Comparison of ENCODE assay signal across 24 cellular contexts in genomic region chrX:651922-652775, GRCh38. TPM values are rescaled to one million over a fixed set of nuclear protein-coding genes. Genes with fewer than 3 reads are reported as not detected.
DNase-seq lines count a peak whose midpoint lies in the region; ATAC-seq and TF ChIP-seq lines count a peak whose summit lies in the region.
"Had no signal": no experiment of that assay in that cellular context is flagged by ENCODE, and none has a peak within 500 bp of the region (broad histone marks: within the 10 kb centered on the region; RNA-seq: fewer than 3 reads in every experiment).

No MANE protein-coding gene starts in this region.

- H3K27ac ChIP-seq in SK-N-SH (ENCODE audit: low read depth in 2 of 2, low read length in 1 of 2) (no peak overlapping the region), osteoblast (ENCODE audit: low read depth, low read length) (no peak overlapping the region), caudate nucleus (ENCODE audit: low read depth, low read length) (no peak overlapping the region)
- H3K27ac ChIP-seq: 22Rv1, SJCRH30 had no signal

- peaks cover 3% of the 10 kb centered on the region for H3K27me3 Mint-ChIP-seq in Caco-2 (ENCODE audit: insufficient read depth, unreplicated experiment)

- DNase-seq in SK-N-SH, result no peak
- DNase-seq in mesenteric fat pad (ENCODE audit: low spot score), result peak; percentile 62
- peak; percentile 35 for DNase-seq in osteoblast (ENCODE audit: insufficient read length, low spot score, missing footprints)
- DNase-seq in NCI-H2171 treated with DMSO at 0.1 percent for 48 hours (lab: John Stamatoyannopoulos, UW), result no peak
- no peak for DNase-seq in Caco-2
- no peak for DNase-seq in caudate nucleus (lab: John Stamatoyannopoulos, UW)
- DNase-seq in erythroblast (lab: John Stamatoyannopoulos, UW), result no peak
- DNase-seq: BE2C, H7, NCI-H1048, NCI-H1417, NCI-H1694, NCI-H2029 treated with DMSO at 0.1 percent for 48 hours, NCI-H2227 treated with DMSO at 0.1 percent for 48 hours, NCI-H510A, NCI-H69, OCI-M1, SJCRH30 had no signal

- H3K9ac ChIP-seq in SK-N-SH, result no peak overlapping the region

- no peak overlapping the region for H3K27ac Mint-ChIP-seq in Caco-2 (ENCODE audit: unreplicated experiment)

- TF ChIP-seq EP300 in SK-N-SH (IDR thresholded peaks at IDR 0.05; ENCODE audit: borderline replicate concordance in 1 of 2, low read depth in 1 of 2, low read length in 1 of 2), result no peak

- H3K9me3 Mint-ChIP-seq in Caco-2 (ENCODE audit: unreplicated experiment), result no peaks in the 10 kb centered on the region

- H4K20me1 ChIP-seq in SK-N-SH (ENCODE audit: insufficient read depth) (no peaks in the 10 kb centered on the region), osteoblast (ENCODE audit: insufficient read depth, low read length) (no peaks in the 10 kb centered on the region)

- H3K9me2 ChIP-seq in SK-N-SH, result no peaks in the 10 kb centered on the region

- H3K36me3 Mint-ChIP-seq in Caco-2 (ENCODE audit: insufficient read depth, unreplicated experiment), result no peaks in the 10 kb centered on the region
- H3K36me3 Mint-ChIP-seq: CD14-positive monocyte had no signal

- no TSS peak for BruUV-seq in Caco-2 (replicated peaks; lab: Mats Ljungman, UMichigan)

- intact Hi-C loops in Caco-2 (cut with micrococcal nuclease; ENCODE audit: unreplicated experiment), result no loop called here

- H3K79me2 ChIP-seq in SK-N-SH (ENCODE audit: insufficient read depth), result no peaks in the 10 kb centered on the region
- H3K79me2 ChIP-seq in osteoblast (ENCODE audit: insufficient read depth, low read length), result no peaks in the 10 kb centered on the region

- H3K4me3 Mint-ChIP-seq in Caco-2 (ENCODE audit: unreplicated experiment), result no peak overlapping the region

- no peaks in the 10 kb centered on the region for H3K36me3 ChIP-seq in SK-N-SH (replicated peaks in 1 of 2; ENCODE audit: control insufficient read depth in 1 of 2, insufficient read depth in 2 of 2, low read length in 1 of 2)
- H3K36me3 ChIP-seq in osteoblast (ENCODE audit: insufficient read depth, low read length), result no peaks in the 10 kb centered on the region
- no peaks in the 10 kb centered on the region for H3K36me3 ChIP-seq in Caco-2 (ENCODE audit: control insufficient read depth, insufficient read depth, low read length)
- H3K36me3 ChIP-seq: BE2C, SJCRH30 had no signal

- POLR2A ChIA-PET in SK-N-SH (lab: Yijun Ruan, JAX), result no interaction called here
- POLR2A ChIA-PET in Caco-2 (lab: Charles Lee), result no interaction called here

- WGBS in SK-N-SH (ENCODE audit: low lambda C conversion rate), result 28% methylated on average over 33 of the region's 38 CpGs

- CTCF ChIA-PET in SK-N-SH (lab: Yijun Ruan, JAX), result no interaction called here
- CTCF ChIA-PET in Caco-2 (lab: Charles Lee), result no interaction called here

- H3F3A ChIP-seq in SK-N-SH (replicated peaks; ENCODE audit: insufficient read depth), result peaks cover 4% of the 10 kb centered on the region

- TF ChIP-seq RAD21 in SK-N-SH (IDR thresholded peaks at IDR 0.05; ENCODE audit: low read length), result no peak

- ATAC-seq in SK-N-SH treated with all-trans-retinoic acid at 6 μM for 48 hours, result peak; percentile 43
- ATAC-seq: Right ventricle myocardium inferior had no signal

- no peak for TF ChIP-seq POLR2A in erythroblast (IDR thresholded peaks at IDR 0.05; ENCODE audit: low read length)

- H3K4me2 ChIP-seq in SK-N-SH, result no peak overlapping the region
- H3K4me2 ChIP-seq in osteoblast (ENCODE audit: insufficient read depth, low read length), result no peak overlapping the region

- no peaks in the 10 kb centered on the region for H3K4me1 ChIP-seq in SK-N-SH (ENCODE audit: control insufficient read depth in 1 of 2, insufficient read depth in 2 of 2, low read depth in 1 of 2, low read length in 1 of 2)
- no peaks in the 10 kb centered on the region for H3K4me1 ChIP-seq in osteoblast (ENCODE audit: insufficient read depth, low read length)
- no peaks in the 10 kb centered on the region for H3K4me1 ChIP-seq in Caco-2
- H3K4me1 ChIP-seq: BE2C, SJCRH30 had no signal

- H2AFZ ChIP-seq in SK-N-SH (ENCODE audit: low read depth) (no peak overlapping the region), osteoblast (ENCODE audit: low read length) (no peak overlapping the region)

- H3K4me3 ChIP-seq in SK-N-SH (ENCODE audit: low read depth in 2 of 2, low read length in 1 of 2), result no peak overlapping the region
- H3K4me3 ChIP-seq in osteoblast (ENCODE audit: insufficient read depth, low read length), result no peak overlapping the region
- no peak overlapping the region for H3K4me3 ChIP-seq in Caco-2 (ENCODE audit: low read depth, low read length)
- H3K4me3 ChIP-seq: SJCRH30 had no signal

- H3K9me3 ChIP-seq in SK-N-SH, result no peaks in the 10 kb centered on the region
- H3K9me3 ChIP-seq in osteoblast (ENCODE audit: low read depth, low read length), result no peaks in the 10 kb centered on the region
- H3K9me3 ChIP-seq in Caco-2, result no peaks in the 10 kb centered on the region
- H3K9me3 ChIP-seq: BE2C, SJCRH30 had no signal

- H3K4me1 Mint-ChIP-seq in Caco-2 (ENCODE audit: low read depth, unreplicated experiment), result no peaks in the 10 kb centered on the region
- H3K4me1 Mint-ChIP-seq: CD14-positive monocyte had no signal

- H3K27me3 ChIP-seq in SK-N-SH (ENCODE audit: insufficient read depth) (peaks cover 56% of the 10 kb centered on the region), osteoblast (ENCODE audit: insufficient read depth, low read length) (peaks cover 2% of the 10 kb centered on the region), Caco-2 (replicated peaks; ENCODE audit: control insufficient read depth, insufficient read depth, low read length) (no peaks in the 10 kb centered on the region)
- H3K27me3 ChIP-seq: BE2C had no signal

- TF ChIP-seq CTCF in SK-N-SH (IDR thresholded peaks at IDR 0.05) (no peak), osteoblast (IDR thresholded peaks at IDR 0.05; ENCODE audit: extremely low read depth, low read depth, low read length) (no peak), Caco-2 (IDR thresholded peaks at IDR 0.05; ENCODE audit: insufficient read depth in 1 of 2, low read depth in 1 of 2, low read length in 1 of 2, severe bottlenecking in 1 of 2, unreplicated experiment in 1 of 2) (no peak)

TF ChIP-seq in SK-N-SH treated with all-trans-retinoic acid at 6 μM for 48 hours, 23 proteins besides CTCF, POLR2A, EP300 and RAD21 (continues in another document):
- TF ChIP-seq ZNF70 (CRISPR knock-in tag; IDR thresholded peaks at IDR 0.05) (no peak), RARB (CRISPR knock-in tag; IDR thresholded peaks at IDR 0.05) (no peak), PATZ1 (CRISPR knock-in tag; IDR thresholded peaks at IDR 0.05; ENCODE audit: borderline replicate concordance) (no peak), ZNF8 (CRISPR knock-in tag; IDR thresholded peaks at IDR 0.05) (no peak)

TF ChIP-seq in SK-N-SH, 30 proteins besides CTCF, POLR2A, EP300 and RAD21:
- no peak for TF ChIP-seq MEF2A (IDR thresholded peaks at IDR 0.05; ENCODE audit: borderline replicate concordance, low read depth)
- TF ChIP-seq, protein P1, sequence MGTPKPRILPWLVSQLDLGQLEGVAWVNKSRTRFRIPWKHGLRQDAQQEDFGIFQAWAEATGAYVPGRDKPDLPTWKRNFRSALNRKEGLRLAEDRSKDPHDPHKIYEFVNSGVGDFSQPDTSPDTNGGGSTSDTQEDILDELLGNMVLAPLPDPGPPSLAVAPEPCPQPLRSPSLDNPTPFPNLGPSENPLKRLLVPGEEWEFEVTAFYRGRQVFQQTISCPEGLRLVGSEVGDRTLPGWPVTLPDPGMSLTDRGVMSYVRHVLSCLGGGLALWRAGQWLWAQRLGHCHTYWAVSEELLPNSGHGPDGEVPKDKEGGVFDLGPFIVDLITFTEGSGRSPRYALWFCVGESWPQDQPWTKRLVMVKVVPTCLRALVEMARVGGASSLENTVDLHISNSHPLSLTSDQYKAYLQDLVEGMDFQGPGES (IDR thresholded peaks at IDR 0.05; ENCODE audit: low read depth, low read length), result no peak
- TF ChIP-seq FOXJ3 (CRISPR knock-in tag; IDR thresholded peaks at IDR 0.05), result no peak
- no peak for TF ChIP-seq RFX5 (IDR thresholded peaks at IDR 0.05; ENCODE audit: low read length)
- no peak for TF ChIP-seq POLR2AphosphoS5 (IDR thresholded peaks at IDR 0.05; ENCODE audit: low read depth, low read length)
- no peak for TF ChIP-seq FOXM1 (IDR thresholded peaks at IDR 0.05; ENCODE audit: low read depth)
- no peak for TF ChIP-seq NRF1 (IDR thresholded peaks at IDR 0.05; ENCODE audit: low read depth, low read length)
- no peak for TF ChIP-seq TAF1 (IDR thresholded peaks at IDR 0.05; ENCODE audit: borderline replicate concordance, low read depth, low read length)
TF ChIP-seq in SK-N-SH: peak in this region for 0.

RNA-seq across cellular contexts. Expression of gene SHOX, which starts 21.6 kb away (rescaled TPM):
- not detected in 2 replicates for polyA plus RNA-seq in SK-N-SH (2012; rRNA removed)
- not detected in 2 replicates for polyA plus RNA-seq in SK-N-SH (2012; cell fraction: cytosol; rRNA removed)
- polyA plus RNA-seq in SK-N-SH (2012; cell fraction: nucleus; rRNA removed), result not detected in 2 replicates
- total RNA-seq in mesenteric fat pad (0.10 TPM), osteoblast (11.8 and 13.4 TPM in 2 replicates), Caco-2 (2022) (not detected in 2 replicates)
- total RNA-seq: G401, H7, HT-29, Right ventricle myocardium inferior, SJCRH30 had no signal
- polyA plus RNA-seq: CD14-positive monocyte had no signal

Comparison
In these comparisons a context has a peak if more than half of its experiments do, and no peak if none do; other contexts are left out.
1. DNase-seq: peak in mesenteric fat pad (single experiment) and osteoblast (single experiment); none in SK-N-SH (single experiment), NCI-H2171 treated with DMSO at 0.1 percent for 48 hours (single experiment), Caco-2 (0 of 2), caudate nucleus (0 of 61) and erythroblast (0 of 2).
2. RNA of gene SHOX, which starts 21.6 kb away (total RNA-seq): 11.8 to 13.4 TPM in osteoblast; 0.10 TPM in mesenteric fat pad (single experiment) and not detected in Caco-2; every median in the first group is over 10 times any median in the second.